Comparison of ENCODE assay signal across 1 cellular context in genomic region chr10:21727452-21728168, GRCh38.
TF ChIP-seq lines count a peak whose summit lies in the region.

No MANE protein-coding gene starts in this region.

TF ChIP-seq in HEK293, 187 proteins besides CTCF, POLR2A, EP300 and RAD21 (continued from another document):
- TF ChIP-seq ZNF280D (tag by site-specific recombination; IDR thresholded peaks at IDR 0.05) (no peak), ZNF248 (tag by site-specific recombination; IDR thresholded peaks at IDR 0.05) (no peak), ZNF623 (tag by site-specific recombination; IDR thresholded peaks at IDR 0.05) (no peak), OVOL3 (tag by site-specific recombination; IDR thresholded peaks at IDR 0.05) (0 out of 2 replicates have a peak, but pooled peaks have one; percentile 18), ZEB2 (tag by site-specific recombination; IDR thresholded peaks at IDR 0.05) (0 out of 2 replicates have a peak, but pooled peaks have one; percentile 24), SALL2 (tag by site-specific recombination; IDR thresholded peaks at IDR 0.05; ENCODE audit: borderline replicate concordance) (no peak), TRIM28 (IDR thresholded peaks at IDR 0.05; ENCODE audit: borderline replicate concordance, low read length) (peak; percentile 76; the same call in 1 of the 2 replicates), SP7 (tag by site-specific recombination; IDR thresholded peaks at IDR 0.05) (peak; percentile 75), ZNF121 (tag by site-specific recombination; IDR thresholded peaks at IDR 0.05) (no peak), ZBTB21 (tag by site-specific recombination; IDR thresholded peaks at IDR 0.05) (no peak), TCF7L2 (IDR thresholded peaks at IDR 0.05; ENCODE audit: borderline replicate concordance, low read depth, low read length) (peak; percentile 69; the same call in 1 of the 2 replicates), ZNF366 (tag by site-specific recombination; conservative IDR thresholded peaks at IDR 0.05) (peak; percentile 35), ZFHX2 (tag by site-specific recombination; conservative IDR thresholded peaks at IDR 0.05) (peak; percentile 77), ZSCAN18 (tag by site-specific recombination; IDR thresholded peaks at IDR 0.05) (no peak), MYNN (tag by site-specific recombination; IDR thresholded peaks at IDR 0.05; ENCODE audit: borderline replicate concordance) (peak; percentile 57; the same call in 1 of the 2 replicates), ZNF394 (tag by site-specific recombination; IDR thresholded peaks at IDR 0.05; ENCODE audit: borderline replicate concordance) (no peak), ZXDB (tag by site-specific recombination; IDR thresholded peaks at IDR 0.05) (peak; percentile 79), KLF8 (tag by site-specific recombination; IDR thresholded peaks at IDR 0.05) (0 out of 2 replicates have a peak, but pooled peaks have one; percentile 1), PRDM6 (tag by site-specific recombination; IDR thresholded peaks at IDR 0.05) (peak; percentile 83), KLF1 (tag by site-specific recombination; IDR thresholded peaks at IDR 0.05) (peak; percentile 53), ZNF513 (tag by site-specific recombination; IDR thresholded peaks at IDR 0.05) (peak; percentile 34; the same call in 1 of the 2 replicates), ZNF664 (tag by site-specific recombination; IDR thresholded peaks at IDR 0.05) (peak; percentile 95), ZSCAN5A (tag by site-specific recombination; IDR thresholded peaks at IDR 0.05) (no peak), WT1 (tag by site-specific recombination; IDR thresholded peaks at IDR 0.05) (peak; percentile 61), PRDM1 (tag by site-specific recombination; IDR thresholded peaks at IDR 0.05) (peak; percentile 66), OSR2 (tag by site-specific recombination; IDR thresholded peaks at IDR 0.05) (peak; percentile 69), ZNF18 (tag by site-specific recombination; IDR thresholded peaks at IDR 0.05) (0 out of 2 replicates have a peak, but pooled peaks have one; percentile 23), ZNF521 (tag by site-specific recombination; IDR thresholded peaks at IDR 0.05) (no peak), ZBTB44 (tag by site-specific recombination; IDR thresholded peaks at IDR 0.05) (peak; percentile 73), ZNF843 (tag by site-specific recombination; IDR thresholded peaks at IDR 0.05) (0 out of 2 replicates have a peak, but pooled peaks have one; percentile 19), EGR2 (tag by site-specific recombination; IDR thresholded peaks at IDR 0.05; ENCODE audit: low read depth) (peak; percentile 64)
